Comparison of ENCODE assay signal across 11 cellular contexts in the genomic region with DNA sequence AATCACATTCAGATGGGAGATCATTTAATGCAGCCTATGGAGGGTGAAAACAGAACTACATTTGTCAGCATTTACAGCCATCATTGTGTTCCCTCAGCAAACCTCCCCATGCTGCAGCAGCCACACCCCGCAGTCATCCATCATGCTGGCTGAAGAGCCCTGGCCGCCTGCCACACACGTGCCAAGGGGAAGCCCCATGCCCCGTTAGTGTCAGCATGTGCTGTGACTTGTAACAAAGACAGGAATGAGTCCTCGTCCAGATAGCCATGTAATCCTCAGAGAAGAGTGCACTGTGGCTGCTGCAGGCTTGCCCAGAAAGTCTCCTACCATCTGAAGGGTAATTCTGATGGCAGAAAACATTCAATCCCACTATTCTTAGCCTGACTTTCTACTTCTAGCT.
DNase-seq lines count a peak whose midpoint lies in the region; ATAC-seq, FAIRE-seq and TF ChIP-seq lines count a peak whose summit lies in the region.
"Had no signal": no experiment of that assay in that cellular context is flagged by ENCODE, and none has a peak within 500 bp of the region (broad histone marks: within the 10 kb centered on the region; RNA-seq: fewer than 3 reads in every experiment).

No MANE protein-coding gene starts in this region.

- intact Hi-C loops in activated B cell treated with CpG ODN at 0.5 μM for 24 hours (cut with micrococcal nuclease) (no loop called here), pancreas (cut with DNase I) (no loop called here)

- H3K4me3 Mint-ChIP-seq in activated B cell treated with CpG ODN at 0.5 μM for 24 hours, result no peak overlapping the region

- H3K36me3 Mint-ChIP-seq in activated B cell treated with CpG ODN at 0.5 μM for 24 hours (ENCODE audit: low read depth), result no peaks in the 10 kb centered on the region

- no peak for FAIRE-seq in pancreas (lab: Jason Lieb, UNC)

- DNase-seq in ELR (ENCODE audit: low read depth) (peak; percentile 0), M059J (ENCODE audit: low read depth) (peak; percentile 70), activated B cell treated with CpG ODN at 0.5 μM for 24 hours (no peak), pancreas (peak in 3 of 6 donors; percentile 9 to 41 (median 18)), HuH-7 (ENCODE audit: low spot score) (no peak)
- DNase-seq in stimulated activated CD4-positive, alpha-beta T cell treated with anti-CD3 and anti-CD28 coated beads, Interleukin-4, amount 100 ng/mL, for 4 hours, result no peak
- DNase-seq in activated CD4-positive, CD25-positive, alpha-beta regulatory T cell (lab: John Stamatoyannopoulos, UW), result no peak
- DNase-seq: activated gamma-delta T cell treated with Interleukin-2 at 50 U/mL for 16 hours, trophoblast cell had no signal

- WGBS in pancreas, 2 donors, result 15 to 21% methylated on average over 5 of the region's 5 CpGs

- TF ChIP-seq CTCF in activated B cell treated with CpG ODN at 0.5 μM for 24 hours (IDR thresholded peaks at IDR 0.05) (no peak), pancreas (IDR thresholded peaks at IDR 0.05) (no peak)

- H3K27me3 Mint-ChIP-seq in activated B cell treated with CpG ODN at 0.5 μM for 24 hours, result no peaks in the 10 kb centered on the region

- no peaks in the 10 kb centered on the region for H3K9me3 Mint-ChIP-seq in activated B cell treated with CpG ODN at 0.5 μM for 24 hours

- H3K27me3 ChIP-seq in pancreas, result no peaks in the 10 kb centered on the region

- no peak overlapping the region for H3K27ac Mint-ChIP-seq in activated B cell treated with CpG ODN at 0.5 μM for 24 hours

- H3K4me1 Mint-ChIP-seq in activated B cell treated with CpG ODN at 0.5 μM for 24 hours, result peaks cover 12% of the 10 kb centered on the region

- H3K36me3 ChIP-seq in pancreas, result no peaks in the 10 kb centered on the region

- H3K9me3 ChIP-seq in pancreas, result no peaks in the 10 kb centered on the region

- H3K4me3 ChIP-seq in pancreas, result no peak overlapping the region
- H3K4me3 ChIP-seq: PC-9 had no signal

- POLR2A ChIA-PET in activated B cell treated with CpG ODN at 0.5 μM for 24 hours (lab: Charles Lee), result no interaction called here

- no peak overlapping the region for H3K27ac ChIP-seq in pancreas
- H3K27ac ChIP-seq: PC-9 had no signal

- ATAC-seq in activated B cell treated with CpG ODN at 0.5 μM for 24 hours (ENCODE audit: low read depth) (peak; percentile 64), pancreas (peak in 3 of 4 donors; percentile 56 to 70 (median 59)), HG02571 (IDR thresholded peaks at IDR 0.05; ENCODE audit: unreplicated experiment) (no peak)

- CTCF ChIA-PET in activated B cell treated with CpG ODN at 0.5 μM for 24 hours (lab: Charles Lee), result no interaction called here

- no peaks in the 10 kb centered on the region for H3K4me1 ChIP-seq in pancreas

Comparison
In these comparisons a context has a peak if more than half of its experiments do, and no peak if none do; other contexts are left out.
1. DNase-seq: peak in ELR (single experiment) and M059J (single experiment); none in activated B cell treated with CpG ODN at 0.5 μM for 24 hours (single experiment), HuH-7 (single experiment), stimulated activated CD4-positive, alpha-beta T cell treated with anti-CD3 and anti-CD28 coated beads, Interleukin-4, amount 100 ng/mL, for 4 hours (0 of 2) and activated CD4-positive, CD25-positive, alpha-beta regulatory T cell (0 of 4).